In genomic region chr21:39109163-39109530, GRCh38 we compare ENCODE assay signal across 17 cellular contexts.
DNase-seq lines count a peak whose midpoint lies in the region; ATAC-seq and TF ChIP-seq lines count a peak whose summit lies in the region.
"Had no signal": no experiment of that assay in that cellular context is flagged by ENCODE, and none has a peak within 500 bp of the region (broad histone marks: within the 10 kb centered on the region; RNA-seq: fewer than 3 reads in every experiment).

No MANE protein-coding gene starts in this region.

- no peaks in the 10 kb centered on the region for H3K36me3 ChIP-seq in ascending aorta
- no peaks in the 10 kb centered on the region for H3K36me3 ChIP-seq in mesenchymal stem cell (ENCODE audit: control insufficient read depth in 1 of 2, insufficient read depth in 2 of 2, low read depth in 1 of 2, low read length in 2 of 2)
- no peaks in the 10 kb centered on the region for H3K36me3 ChIP-seq in mammary epithelial cell (ENCODE audit: insufficient read depth, low read length)
- no peaks in the 10 kb centered on the region for H3K36me3 ChIP-seq in A673 (ENCODE audit: insufficient read depth, low read length, poor library complexity, severe bottlenecking)
- H3K36me3 ChIP-seq: BLaER1 treated with 17β-estradiol and CSF1 and Interleukin-3, amounts not matched to agents 10 nM and 100 nM had no signal

- in situ Hi-C loops in mammary epithelial cell (cut with MboI; ENCODE audit: low sequenced_read_pairs in 2 of 2) = no loop called here

- CTCF ChIA-PET in activated CD8-positive, alpha-beta memory T cell treated with anti-CD3 and anti-CD28 coated beads, Interleukin-2, amount 10 ng/mL, durations not matched to agents 7 days and 5 days (lab: Charles Lee) = no interaction called here
- CTCF ChIA-PET in mammary epithelial cell (lab: Charles Lee; ENCODE audit: low non-redundant PET) (no interaction called here), A673 (lab: Charles Lee) (no interaction called here)

- dilution Hi-C loops in mammary epithelial cell (cut with HindIII; ENCODE audit: low sequenced_read_pairs) = loop anchor here (5.0 kb wide), 1 partner anchor 82 kb away; no protein-coding TSS in a partner anchor

- peak overlapping the region; percentile 59 for H2BK120ac ChIP-seq in mesenchymal stem cell (ENCODE audit: low read depth, low read length)

- no peak overlapping the region for H3K4me3 ChIP-seq in ascending aorta
- H3K4me3 ChIP-seq in mesenchymal stem cell (ENCODE audit: insufficient read depth in 1 of 2, low read depth in 1 of 2, low read length in 2 of 2) = no peak overlapping the region
- no peak overlapping the region for H3K4me3 ChIP-seq in mammary epithelial cell (replicated peaks in 1 of 3; ENCODE audit: insufficient read depth in 1 of 3, low read depth in 2 of 3, low read length in 3 of 3)
- no peak overlapping the region for H3K4me3 ChIP-seq in A673 (ENCODE audit: low read depth, low read length, poor library complexity, severe bottlenecking)
- H3K4me3 ChIP-seq: BLaER1 treated with 17β-estradiol and CSF1 and Interleukin-3, amounts not matched to agents 10 nM and 100 nM had no signal

- no peak overlapping the region for H2AK5ac ChIP-seq in mesenchymal stem cell (ENCODE audit: low read length, severe bottlenecking)

- H2AFZ ChIP-seq in mesenchymal stem cell (ENCODE audit: low read depth, low read length) = no peak overlapping the region
- H2AFZ ChIP-seq in mammary epithelial cell (ENCODE audit: low read depth, low read length) = no peak overlapping the region

- no peaks in the 10 kb centered on the region for H3K9me3 Mint-ChIP-seq in activated CD8-positive, alpha-beta memory T cell treated with anti-CD3 and anti-CD28 coated beads, Interleukin-2, amount 10 ng/mL, durations not matched to agents 7 days and 5 days (ENCODE audit: low read depth)
- H3K9me3 Mint-ChIP-seq: CD4-positive, alpha-beta T cell; CD8-positive, alpha-beta T cell had no signal

- ATAC-seq in activated CD8-positive, alpha-beta memory T cell treated with anti-CD3 and anti-CD28 coated beads, Interleukin-2, amount 10 ng/mL, durations not matched to agents 7 days and 5 days = no peak
- ATAC-seq: CD8-positive, alpha-beta T cell had no signal

- no peaks in the 10 kb centered on the region for H3K9me3 ChIP-seq in ascending aorta
- H3K9me3 ChIP-seq in mesenchymal stem cell (ENCODE audit: control insufficient read depth, low read length) = no peaks in the 10 kb centered on the region
- H3K9me3 ChIP-seq in mammary epithelial cell (replicated peaks; ENCODE audit: insufficient read depth, low read length) = no peaks in the 10 kb centered on the region
- H3K9me3 ChIP-seq in A673 (ENCODE audit: low read depth, low read length, poor library complexity, severe bottlenecking) = no peaks in the 10 kb centered on the region
- H3K9me3 ChIP-seq: Caco-2 had no signal

- H3K18ac ChIP-seq in mesenchymal stem cell (ENCODE audit: low read depth in 1 of 2, low read length in 2 of 2) = peak overlapping the region; percentile 7 to 54

- no peak overlapping the region for H3K14ac ChIP-seq in mesenchymal stem cell (ENCODE audit: low read length in 2 of 2)

- no peak overlapping the region for H3K4me2 ChIP-seq in mesenchymal stem cell (ENCODE audit: low read length, poor library complexity, severe bottlenecking)
- H3K4me2 ChIP-seq in mammary epithelial cell (ENCODE audit: insufficient read depth, low read depth, low read length) = no peak overlapping the region

- POLR2A ChIA-PET in A673 (lab: Charles Lee; ENCODE audit: low non-redundant PET) = no interaction called here

- H2BK15ac ChIP-seq in mesenchymal stem cell (ENCODE audit: low read depth, poor library complexity, severe bottlenecking) = peak overlapping the region; percentile 82

- H4K20me1 ChIP-seq in mammary epithelial cell (ENCODE audit: insufficient read depth, low read length) = no peaks in the 10 kb centered on the region
- H4K20me1 ChIP-seq: BLaER1 treated with 17β-estradiol and CSF1 and Interleukin-3, amounts not matched to agents 10 nM and 100 nM had no signal

- H3K27me3 ChIP-seq in ascending aorta (no peaks in the 10 kb centered on the region), mesenchymal stem cell (ENCODE audit: control insufficient read depth in 1 of 2, insufficient read depth in 1 of 2, low read length in 2 of 2) (no peaks in the 10 kb centered on the region), mammary epithelial cell (ENCODE audit: insufficient read depth, low read length) (no peaks in the 10 kb centered on the region), A673 (replicated peaks; ENCODE audit: insufficient read depth, low read depth, low read length, poor library complexity) (no peaks in the 10 kb centered on the region)

- peak overlapping the region in 1 of 2 experiments; percentile 71 for H3K4ac ChIP-seq in mesenchymal stem cell (ENCODE audit: low read depth in 1 of 2, low read length in 2 of 2)

- no peaks in the 10 kb centered on the region for H3K36me3 Mint-ChIP-seq in activated CD8-positive, alpha-beta memory T cell treated with anti-CD3 and anti-CD28 coated beads, Interleukin-2, amount 10 ng/mL, durations not matched to agents 7 days and 5 days
- H3K36me3 Mint-ChIP-seq: CD8-positive, alpha-beta T cell had no signal

- H3K9ac ChIP-seq in mesenchymal stem cell (ENCODE audit: low read length) (no peak overlapping the region), mammary epithelial cell (ENCODE audit: insufficient read depth, low read length) (no peak overlapping the region)
- H3K9ac ChIP-seq: BLaER1 treated with 17β-estradiol and CSF1 and Interleukin-3, amounts not matched to agents 10 nM and 100 nM had no signal

- H3K79me2 ChIP-seq in mammary epithelial cell (ENCODE audit: insufficient read depth, low read length) = no peaks in the 10 kb centered on the region

- H3K4me1 Mint-ChIP-seq in activated CD8-positive, alpha-beta memory T cell treated with anti-CD3 and anti-CD28 coated beads, Interleukin-2, amount 10 ng/mL, durations not matched to agents 7 days and 5 days = no peaks in the 10 kb centered on the region
- H3K4me1 Mint-ChIP-seq: B cell had no signal

- 94% methylated on average over 5 of the region's 6 CpGs for WGBS in mesenchymal stem cell
- 87% methylated on average over 6 of the region's 6 CpGs for WGBS in mammary epithelial cell (ENCODE audit: low coverage, missing lambda C conversion rate)

- intact Hi-C loops in ascending aorta (cut with DNase I) = loop anchor here (5.0 kb wide), 1 partner anchor 87 kb away; no protein-coding TSS in a partner anchor
- intact Hi-C loops in mammary epithelial cell (cut with micrococcal nuclease) = no loop called here
- intact Hi-C loops in A673 (cut with micrococcal nuclease; ENCODE audit: unreplicated experiment) = no loop called here

- peak overlapping the region; percentile 77 for H4K91ac ChIP-seq in mesenchymal stem cell (ENCODE audit: low read length)

- no peak for TF ChIP-seq CTCF in ascending aorta (IDR thresholded peaks at IDR 0.05)
- no peak for TF ChIP-seq CTCF in mammary epithelial cell (conservative IDR thresholded peaks at IDR 0.05 in 1 of 2, IDR thresholded peaks at IDR 0.05 in 1 of 2; ENCODE audit: extremely low read depth in 1 of 2, insufficient read depth in 1 of 2, low read depth in 1 of 2, low read length in 2 of 2)
- no peak for TF ChIP-seq CTCF in A673 (conservative IDR thresholded peaks at IDR 0.05; ENCODE audit: low read depth, low read length)

- H3K27ac ChIP-seq in ascending aorta (peak overlapping the region; percentile 26 to 37), mesenchymal stem cell (ENCODE audit: low read length, poor library complexity, severe bottlenecking) (no peak overlapping the region), mammary epithelial cell (ENCODE audit: insufficient read depth, low read depth, low read length) (no peak overlapping the region), A673 (ENCODE audit: low read depth, low read length, poor library complexity, severe bottlenecking) (no peak overlapping the region)
- H3K27ac ChIP-seq: BLaER1 treated with 17β-estradiol and CSF1 and Interleukin-3, amounts not matched to agents 10 nM and 100 nM; C4-2B had no signal

- H3K23ac ChIP-seq in mesenchymal stem cell (ENCODE audit: low read length in 2 of 2) = no peak overlapping the region

- H4K8ac ChIP-seq in mesenchymal stem cell (ENCODE audit: low read length) = no peak overlapping the region

- no peak overlapping the region for H3K27ac Mint-ChIP-seq in activated CD8-positive, alpha-beta memory T cell treated with anti-CD3 and anti-CD28 coated beads, Interleukin-2, amount 10 ng/mL, durations not matched to agents 7 days and 5 days
- H3K27ac Mint-ChIP-seq: B cell; CD4-positive, alpha-beta T cell; CD8-positive, alpha-beta T cell had no signal

- no peaks in the 10 kb centered on the region for H3K79me1 ChIP-seq in mesenchymal stem cell (replicated peaks; ENCODE audit: low read length, poor library complexity, severe bottlenecking)

- DNase-seq in activated CD8-positive, alpha-beta memory T cell treated with anti-CD3 and anti-CD28 coated beads, Interleukin-2, amount 10 ng/mL, durations not matched to agents 7 days and 5 days = peak; percentile 3
- DNase-seq in activated CD8-positive, alpha-beta memory T cell treated with anti-CD3 and anti-CD28 coated beads, Interleukin-2, amount 50 U/mL, for 4 hours = no peak
- DNase-seq in ascending aorta (ENCODE audit: low spot score in 2 of 2) (no peak), mesenchymal stem cell (no peak), mammary epithelial cell (no peak), A673 (ENCODE audit: low spot score) (no peak)
- DNase-seq: 8988T; AML-193; Caco-2; Calu3; CD4-positive, alpha-beta T cell; CD8-positive, alpha-beta T cell; DMS79 treated with DMSO at 0.1 percent for 48 hours; GF-D8 had no signal

- H3K27me3 Mint-ChIP-seq in activated CD8-positive, alpha-beta memory T cell treated with anti-CD3 and anti-CD28 coated beads, Interleukin-2, amount 10 ng/mL, durations not matched to agents 7 days and 5 days = peaks cover 9% of the 10 kb centered on the region
- H3K27me3 Mint-ChIP-seq: CD4-positive, alpha-beta T cell had no signal

- H2BK5ac ChIP-seq in mesenchymal stem cell (ENCODE audit: low read depth, low read length, poor library complexity, severe bottlenecking) = no peak overlapping the region

- H3K4me3 Mint-ChIP-seq in activated CD8-positive, alpha-beta memory T cell treated with anti-CD3 and anti-CD28 coated beads, Interleukin-2, amount 10 ng/mL, durations not matched to agents 7 days and 5 days = no peak overlapping the region
- H3K4me3 Mint-ChIP-seq: B cell; CD4-positive, alpha-beta T cell; CD8-positive, alpha-beta T cell had no signal

- BruUV-seq in mammary epithelial cell (replicated peaks; lab: Mats Ljungman, UMichigan) = no TSS peak
- no TSS peak for BruUV-seq in A673 (replicated peaks; lab: Mats Ljungman, UMichigan)

- H3K4me1 ChIP-seq in ascending aorta (peaks cover 10 to 39% of the 10 kb centered on the region in 2 donors), mesenchymal stem cell (ENCODE audit: control insufficient read depth, insufficient read depth, low read depth, low read length) (no peaks in the 10 kb centered on the region), mammary epithelial cell (ENCODE audit: insufficient read depth, low read length) (no peaks in the 10 kb centered on the region), A673 (ENCODE audit: insufficient read depth, low read length, poor library complexity, severe bottlenecking) (no peaks in the 10 kb centered on the region)
- H3K4me1 ChIP-seq: Caco-2 had no signal

- H2BK12ac ChIP-seq in mesenchymal stem cell (ENCODE audit: low read length in 2 of 2) = peak overlapping the region; percentile 80 to 90

Comparison
In these comparisons a context has a peak if more than half of its experiments do, and no peak if none do; other contexts are left out.
1. H3K27ac ChIP-seq: peak in ascending aorta (2 of 2); none in mesenchymal stem cell (single experiment), mammary epithelial cell (single experiment) and A673 (single experiment).